In the genomic region with DNA sequence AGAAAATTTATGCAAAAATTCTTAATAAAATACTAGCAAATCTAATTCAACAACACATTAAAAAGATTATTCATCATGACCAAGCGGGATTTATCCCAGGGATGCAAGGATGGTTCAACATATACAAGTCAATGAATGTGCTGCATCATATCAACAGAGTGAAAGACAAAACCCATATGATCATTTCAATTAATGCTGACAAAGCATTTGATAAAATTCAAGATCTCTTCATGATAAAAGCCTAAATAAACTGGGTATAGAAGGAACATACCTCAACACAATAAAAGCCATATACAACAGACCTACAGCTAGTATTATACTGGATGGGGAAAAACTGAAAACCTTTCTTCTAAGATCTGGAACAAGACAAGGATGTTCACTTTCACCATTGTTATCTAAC, we compare ENCODE assay signal across 7 cellular contexts.
"Had no signal": no experiment of that assay in that cellular context is flagged by ENCODE, and none has a peak within 500 bp of the region (broad histone marks: within the 10 kb centered on the region; RNA-seq: fewer than 3 reads in every experiment).

No MANE protein-coding gene starts in this region.

- ATAC-seq: GM23338, HCT116 had no signal

- H3K9me3 ChIP-seq: HAP-1 had no signal

- H3K4me1 ChIP-seq: HAP-1 had no signal

- H2AFZ ChIP-seq: GM23338 had no signal

- DNase-seq: H7, HFFc6, KG1 had no signal

- H3K4me3 ChIP-seq: GM23338, HAP-1 had no signal

- H3K27ac ChIP-seq: HL-60 had no signal

- H3K4me2 ChIP-seq: GM23338 had no signal

- H3K36me3 ChIP-seq: HAP-1 had no signal
